Comparison of ENCODE assay signal across 8 cellular contexts in genomic region chr1:145963218-145964019, GRCh38. TPM values are rescaled to one million over a fixed set of nuclear protein-coding genes. Genes with fewer than 3 reads are reported as not detected.
DNase-seq lines count a peak whose midpoint lies in the region; ATAC-seq and TF ChIP-seq lines count a peak whose summit lies in the region.

No MANE protein-coding gene starts in this region.

- no peak for TF ChIP-seq EP300 in SK-N-SH (IDR thresholded peaks at IDR 0.05; ENCODE audit: borderline replicate concordance in 1 of 2, low read depth in 1 of 2, low read length in 1 of 2)

- peaks cover 30% of the 10 kb centered on the region for H3F3A ChIP-seq in SK-N-SH (replicated peaks; ENCODE audit: insufficient read depth)

- peak overlapping the region; percentile 92; the same call in 1 of the 2 replicates for H2AFZ ChIP-seq in SK-N-SH (ENCODE audit: low read depth)

- H3K27me3 ChIP-seq in left ventricle myocardium inferior (ENCODE audit: low read depth): no peaks in the 10 kb centered on the region
- no peaks in the 10 kb centered on the region for H3K27me3 ChIP-seq in SK-N-SH (ENCODE audit: insufficient read depth)
- H3K27me3 ChIP-seq in prostate gland (replicated peaks; ENCODE audit: insufficient read depth): no peaks in the 10 kb centered on the region

- H3K4me1 ChIP-seq in left ventricle myocardium inferior: peaks cover 76% of the 10 kb centered on the region
- peaks cover 23 to 41% of the 10 kb centered on the region in 2 experiments for H3K4me1 ChIP-seq in SK-N-SH (ENCODE audit: control insufficient read depth in 1 of 2, insufficient read depth in 2 of 2, low read depth in 1 of 2, low read length in 1 of 2)
- H3K4me1 ChIP-seq in prostate gland (replicated peaks): peaks cover 5% of the 10 kb centered on the region

- intact Hi-C loops in left ventricle myocardium inferior (cut with micrococcal nuclease): loop anchor here (10.0 kb wide), 1 partner anchor 109 kb away; the partner anchor contains the start of gene PIAS3
- intact Hi-C loops in left cardiac atrium (cut with DNase I): no loop called here
- intact Hi-C loops in prostate gland (cut with DNase I): loop anchor here (5.0 kb wide), 2 partner anchors 46 to 74 kb away; partner anchors contain the start of gene PEX11B

- DNase-seq in left ventricle myocardium inferior (no peak), left cardiac atrium (no peak), SK-N-SH (no peak), epithelial cell of proximal tubule (ENCODE audit: low read depth) (no peak), prostate gland (ENCODE audit: low spot score) (no peak), islet precursor cell (no peak)

- H3K36me3 ChIP-seq in left ventricle myocardium inferior (peaks cover 8% of the 10 kb centered on the region), SK-N-SH (replicated peaks in 1 of 2; ENCODE audit: control insufficient read depth in 1 of 2, insufficient read depth in 2 of 2, low read length in 1 of 2) (peaks cover 0 to 7% of the 10 kb centered on the region in 2 experiments), prostate gland (no peaks in the 10 kb centered on the region)

- CTCF ChIA-PET in SK-N-SH (lab: Yijun Ruan, JAX): interaction anchor here (1.0 to 3.3 kb wide), 11 partner anchors 14 to 118 kb away, joined by 3 to 16 read pairs (median 5); partner anchors contain the start of genes NUDT17 and RBM8A

- H3K4me2 ChIP-seq in SK-N-SH: peak overlapping the region; percentile 95

- no peaks in the 10 kb centered on the region for H4K20me1 ChIP-seq in SK-N-SH (ENCODE audit: insufficient read depth)

- H3K4me3 ChIP-seq in left ventricle myocardium inferior (peak overlapping the region; percentile 83), SK-N-SH (ENCODE audit: low read depth in 2 of 2, low read length in 1 of 2) (peak overlapping the region; percentile 77 to 78; a peak in 3 of 4 replicates), epithelial cell of proximal tubule (ENCODE audit: low read depth, low read length) (peak overlapping the region; percentile 86), prostate gland (peak overlapping the region; percentile 42 to 46)

- 0 out of 2 replicates have a peak, but pooled peaks cover 4% of the 10 kb centered on the region for H3K79me2 ChIP-seq in SK-N-SH (ENCODE audit: insufficient read depth)

- H3K9me3 ChIP-seq in left ventricle myocardium inferior (replicated peaks) (peaks cover 8% of the 10 kb centered on the region), SK-N-SH (no peaks in the 10 kb centered on the region), prostate gland (no peaks in the 10 kb centered on the region)

- TF ChIP-seq RAD21 in SK-N-SH (IDR thresholded peaks at IDR 0.05; ENCODE audit: low read length): no peak

- no peak for TF ChIP-seq CTCF in left ventricle myocardium inferior (IDR thresholded peaks at IDR 0.05; ENCODE audit: borderline replicate concordance)
- no peak for TF ChIP-seq CTCF in SK-N-SH (IDR thresholded peaks at IDR 0.05)
- no peak for TF ChIP-seq CTCF in epithelial cell of proximal tubule (conservative IDR thresholded peaks at IDR 0.05; ENCODE audit: low read depth, low read length)
- no peak for TF ChIP-seq CTCF in prostate gland (IDR thresholded peaks at IDR 0.05)

- H3K9ac ChIP-seq in SK-N-SH: peak overlapping the region; percentile 56

- no peak for TF ChIP-seq POLR2A in prostate gland (IDR thresholded peaks at IDR 0.05)

- H3K9me2 ChIP-seq in SK-N-SH: no peaks in the 10 kb centered on the region

- WGBS in SK-N-SH (ENCODE audit: low lambda C conversion rate): 51% methylated on average over 6 of the region's 6 CpGs
- WGBS in prostate gland: 35% methylated on average over 6 of the region's 6 CpGs

- no peak for ATAC-seq in left cardiac atrium
- ATAC-seq in GM21381 (IDR thresholded peaks at IDR 0.05; ENCODE audit: unreplicated experiment): no peak
- no peak for ATAC-seq in HG03442 (IDR thresholded peaks at IDR 0.05; ENCODE audit: unreplicated experiment)

- POLR2A ChIA-PET in SK-N-SH (lab: Yijun Ruan, JAX): interaction anchor here (0.6 to 3.8 kb wide), 4 partner anchors 16 to 88 kb away, joined by 3 to 31 read pairs (median 9); partner anchors contain the start of genes PEX11B and RBM8A

- H3K27ac ChIP-seq in left ventricle myocardium inferior (replicated peaks) (peak overlapping the region; percentile 95), SK-N-SH (ENCODE audit: low read depth in 2 of 2, low read length in 1 of 2) (peak overlapping the region; percentile 83 to 98), prostate gland (peak overlapping the region; percentile 84 to 89)

TF ChIP-seq in SK-N-SH, 30 proteins besides CTCF, POLR2A, EP300 and RAD21 (continues in another document):
- TF ChIP-seq FOSL2 (IDR thresholded peaks at IDR 0.05; ENCODE audit: borderline replicate concordance, low read depth): peak; percentile 29; the same call in 1 of the 2 replicates
- TF ChIP-seq USF1 (IDR thresholded peaks at IDR 0.05; ENCODE audit: borderline replicate concordance, low read depth): no peak
- TF ChIP-seq REST (IDR thresholded peaks at IDR 0.05; ENCODE audit: low read depth, low read length): no peak
- TF ChIP-seq RXRA (IDR thresholded peaks at IDR 0.05; ENCODE audit: borderline replicate concordance, low read depth): no peak
- TF ChIP-seq GATA2 (CRISPR knock-in tag; IDR thresholded peaks at IDR 0.05): no peak

RNA-seq across cellular contexts. Expression of gene ANKRD34A, which starts 1.0 kb away (rescaled TPM):
- 0.66 TPM for total RNA-seq in left ventricle myocardium inferior
- 1 to 10 TPM in 1 of 2 donors, under 1 TPM in 1; 0.94 to 1.8 TPM for total RNA-seq in left cardiac atrium
- 2.6 and 3.6 TPM in 2 replicates for polyA plus RNA-seq in SK-N-SH (2012; rRNA removed)
- 1.7 and 2.4 TPM in 2 replicates for polyA plus RNA-seq in SK-N-SH (2012; cell fraction: cytosol; rRNA removed)
- polyA plus RNA-seq in SK-N-SH (2012; cell fraction: nucleus; rRNA removed): 9.4 and 13.1 TPM in 2 replicates
- 0.06 and 0.14 TPM in 2 replicates for total RNA-seq in epithelial cell of proximal tubule
- total RNA-seq in prostate gland: 1 to 10 TPM; 1.6 to 2.4 TPM

RNA-seq across cellular contexts. Expression of gene POLR3GL, which starts 1.1 kb away (rescaled TPM):
- total RNA-seq in left ventricle myocardium inferior (45.6 TPM), left cardiac atrium (10 to 100 TPM; 38.4 to 45.8 TPM), epithelial cell of proximal tubule (15.6 and 16.1 TPM in 2 replicates), prostate gland (10 to 100 TPM; 20.3 to 23.2 TPM)
- 15.8 and 17.3 TPM in 2 replicates for polyA plus RNA-seq in SK-N-SH (2012; rRNA removed)
- 18.3 and 24.3 TPM in 2 replicates for polyA plus RNA-seq in SK-N-SH (2012; cell fraction: cytosol; rRNA removed)
- 12.2 and 13.1 TPM in 2 replicates for polyA plus RNA-seq in SK-N-SH (2012; cell fraction: nucleus; rRNA removed)

RNA-seq across cellular contexts. Expression of gene LIX1L, which starts 5.6 kb away (rescaled TPM):
- 23.0 TPM for total RNA-seq in left ventricle myocardium inferior
- total RNA-seq in left cardiac atrium: 10 to 100 TPM; 25.7 to 32.3 TPM
- 39.1 and 39.4 TPM in 2 replicates for polyA plus RNA-seq in SK-N-SH (2012; rRNA removed)
- 46.0 and 49.7 TPM in 2 replicates for polyA plus RNA-seq in SK-N-SH (2012; cell fraction: cytosol; rRNA removed)
- 22.1 and 26.1 TPM in 2 replicates for polyA plus RNA-seq in SK-N-SH (2012; cell fraction: nucleus; rRNA removed)
- 22.3 and 32.5 TPM in 2 replicates for total RNA-seq in epithelial cell of proximal tubule
- total RNA-seq in prostate gland: 10 to 100 TPM; 30.0 to 31.8 TPM

RNA-seq across cellular contexts. Expression of gene TXNIP, which starts 33.0 kb away (rescaled TPM):
- total RNA-seq in left ventricle myocardium inferior (753 TPM), left cardiac atrium (100 to 1,000 TPM; 602 to 909 TPM), epithelial cell of proximal tubule (22.1 and 198 TPM in 2 replicates), prostate gland (100 to 1,000 TPM; 618 to 736 TPM)
- polyA plus RNA-seq in SK-N-SH (2012; rRNA removed): 44.6 and 77.3 TPM in 2 replicates
- polyA plus RNA-seq in SK-N-SH (2012; cell fraction: cytosol; rRNA removed): 60.3 and 73.3 TPM in 2 replicates
- polyA plus RNA-seq in SK-N-SH (2012; cell fraction: nucleus; rRNA removed): 41.9 and 93.1 TPM in 2 replicates

RNA-seq across cellular contexts. Expression of gene RBM8A, which starts 36.1 kb away (rescaled TPM):
- total RNA-seq in left ventricle myocardium inferior (64.4 TPM), left cardiac atrium (10 to 100 TPM; 67.0 to 99.2 TPM), epithelial cell of proximal tubule (228 and 360 TPM in 2 replicates), prostate gland (100 to 1,000 TPM; 127 to 159 TPM)
- 236 TPM in 2 replicates for polyA plus RNA-seq in SK-N-SH (2012; rRNA removed)
- 306 and 395 TPM in 2 replicates for polyA plus RNA-seq in SK-N-SH (2012; cell fraction: cytosol; rRNA removed)
- 80.7 and 82.7 TPM in 2 replicates for polyA plus RNA-seq in SK-N-SH (2012; cell fraction: nucleus; rRNA removed)

Comparison
In these comparisons a context has a peak if more than half of its experiments do, and no peak if none do; other contexts are left out.
1. intact Hi-C loops: an anchor here in left ventricle myocardium inferior (10.0 kb wide) and prostate gland (5.0 kb wide); none called in left cardiac atrium.